In genomic region chr7:78953726-78954363, GRCh38 we compare ENCODE assay signal across 16 cellular contexts.
"Had no signal": no experiment of that assay in that cellular context is flagged by ENCODE, and none has a peak within 500 bp of the region (broad histone marks: within the 10 kb centered on the region; RNA-seq: fewer than 3 reads in every experiment).

No MANE protein-coding gene starts in this region.

- H3K27ac ChIP-seq: breast epithelium, epithelial cell of prostate, hepatocyte, pancreas, stomach, thoracic aorta had no signal

- H3K9me3 ChIP-seq: breast epithelium, pancreas, stomach, thoracic aorta had no signal

- ATAC-seq: effector memory CD8-positive, alpha-beta T cell; left lobe of liver; pancreas had no signal

- H3K27me3 ChIP-seq: breast epithelium, hepatocyte, pancreas, stomach had no signal

- H3K4me1 ChIP-seq: breast epithelium, pancreas, stomach had no signal

- DNase-seq: activated CD4-positive, alpha-beta T cell treated with anti-CD3 and anti-CD28 coated beads, Interleukin-2, amount 50 U/mL, for 1 hour; activated naive CD8-positive, alpha-beta T cell treated with anti-CD3 and anti-CD28 coated beads, Interleukin-2, amount 10 ng/mL, durations not matched to agents 7 days and 5 days; anterior cingulate cortex; cerebellar nuclear complex; dermis blood vessel endothelial cell; effector memory CD8-positive, alpha-beta T cell; mammary epithelial cell; naive B cell; pancreas; stimulated activated CD4-positive, alpha-beta T cell treated with anti-CD3 and anti-CD28 coated beads, Interleukin-1b, Interleukin-23, amount 100 ng/mL, for 48 hours; stomach had no signal

- H3K36me3 ChIP-seq: breast epithelium, pancreas, stomach, thoracic aorta had no signal

- H3K4me3 ChIP-seq: breast epithelium, hepatocyte, pancreas, stomach, thoracic aorta had no signal
